Comparison of ENCODE assay signal across 15 cellular contexts in the genomic region with DNA sequence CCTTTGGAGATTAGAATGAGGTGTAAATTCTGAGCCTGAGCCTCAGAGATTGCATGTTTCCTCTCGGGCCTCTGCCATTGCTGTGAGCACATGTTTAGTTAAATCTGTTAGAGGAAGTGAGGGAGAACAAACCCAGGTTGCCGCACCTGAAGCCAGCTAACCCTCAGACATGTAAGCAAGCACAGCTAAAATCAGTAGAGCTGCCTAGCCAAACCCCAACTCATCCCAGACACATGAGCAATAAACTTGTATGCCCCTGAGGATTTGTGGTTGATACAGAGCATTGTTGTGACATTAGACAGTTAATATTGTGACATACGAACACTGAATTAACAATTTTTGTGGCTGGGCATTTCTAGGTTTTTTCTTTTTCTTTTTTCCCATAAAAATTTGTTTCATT. TPM values are rescaled to one million over a fixed set of nuclear protein-coding genes. Genes with fewer than 3 reads are reported as not detected.
DNase-seq lines count a peak whose midpoint lies in the region; ATAC-seq, FAIRE-seq and TF ChIP-seq lines count a peak whose summit lies in the region.
"Had no signal": no experiment of that assay in that cellular context is flagged by ENCODE, and none has a peak within 500 bp of the region (broad histone marks: within the 10 kb centered on the region; RNA-seq: fewer than 3 reads in every experiment).

No MANE protein-coding gene starts in this region.

- no peak overlapping the region for H3K4me3 ChIP-seq in AG10803 (ENCODE audit: low read length)
- H3K4me3 ChIP-seq in cardiac fibroblast (replicated peaks in 1 of 2; ENCODE audit: low read depth in 2 of 2, low read length in 2 of 2) = no peak overlapping the region
- H3K4me3 ChIP-seq in right lobe of liver = no peak overlapping the region
- no peak overlapping the region for H3K4me3 ChIP-seq in dorsolateral prefrontal cortex
- H3K4me3 ChIP-seq: upper lobe of left lung had no signal

- no peak for TF ChIP-seq POLR2A in right lobe of liver (IDR thresholded peaks at IDR 0.05)

- H3K27me3 ChIP-seq in right lobe of liver (no peaks in the 10 kb centered on the region), dorsolateral prefrontal cortex (no peaks in the 10 kb centered on the region)
- H3K27me3 ChIP-seq: upper lobe of left lung had no signal

- WGBS in right lobe of liver (ENCODE audit: insufficient coverage, low coverage, low lambda C conversion rate, missing lambda C conversion rate) = 42% methylated on average over 3 of the region's 3 CpGs

- peak; percentile 23 to 63 (median 52) for ATAC-seq in right lobe of liver
- no peak for ATAC-seq in GM18498 (IDR thresholded peaks at IDR 0.05; ENCODE audit: unreplicated experiment)

- DNase-seq in AG10803 (ENCODE audit: low read depth) (peak; percentile 89), H4 (ENCODE audit: low spot score) (peak; percentile 15), cardiac fibroblast (ENCODE audit: low read depth in 2 of 2) (peak; percentile 48 to 93), right lobe of liver (no peak), SW480 (ENCODE audit: low spot score) (no peak), dorsolateral prefrontal cortex (no peak), frontal cortex (ENCODE audit: low spot score in 2 of 2) (no peak)
- DNase-seq: amygdala, NCI-H1105 treated with DMSO at 0.1 percent for 48 hours, upper lobe of left lung had no signal

- peaks cover 0 to 3% (median 0%) of the 10 kb centered on the region in 4 donors for H3K36me3 ChIP-seq in right lobe of liver

- H3K27ac ChIP-seq in right lobe of liver = peak overlapping the region in 1 of 3 donors; percentile 24
- H3K27ac ChIP-seq in dorsolateral prefrontal cortex = no peak overlapping the region
- H3K27ac ChIP-seq: C4-2B, parathyroid adenoma, upper lobe of left lung had no signal

- TF ChIP-seq CTCF in AG10803 (conservative IDR thresholded peaks at IDR 0.05; ENCODE audit: low read length) (no peak), cardiac fibroblast (IDR thresholded peaks at IDR 0.05; ENCODE audit: low read depth, low read length) (no peak), right lobe of liver (IDR thresholded peaks at IDR 0.05) (no peak), dorsolateral prefrontal cortex (IDR thresholded peaks at IDR 0.05 in 54 of 56, conservative IDR thresholded peaks at IDR 0.05 in 2 of 56; ENCODE audit: low read depth in 1 of 56, partially characterized antibody in 56 of 56) (no peak)

- H3K4me1 ChIP-seq in right lobe of liver = peaks cover 0 to 37% (median 5%) of the 10 kb centered on the region in 4 donors
- H3K4me1 ChIP-seq: parathyroid adenoma had no signal

- no peak for FAIRE-seq in frontal cortex (lab: Jason Lieb, UNC)
- FAIRE-seq: G401.6, keratinocyte had no signal

- no peaks in the 10 kb centered on the region for H3K9me3 ChIP-seq in right lobe of liver
- H3K9me3 ChIP-seq: upper lobe of left lung had no signal

- intact Hi-C loops in right lobe of liver (cut with DNase I) (no loop called here), dorsolateral prefrontal cortex (cut with DNase I) (no loop called here)

RNA-seq across cellular contexts. Expression of a gene that starts 41.9 kb away (rescaled TPM):
- total RNA-seq in H4 (2014; rRNA removed; shearing (Covaris generic)) = 47.3 and 83.3 TPM in 2 replicates
- total RNA-seq in right lobe of liver (10 to 100 TPM; 33.3 to 46.7 (median 42.2) TPM), dorsolateral prefrontal cortex (10 to 100 TPM; 32.8 to 69.9 (median 50.7) TPM), frontal cortex (72.6 TPM)

Comparison
In these comparisons a context has a peak if more than half of its experiments do, and no peak if none do; other contexts are left out.
1. DNase-seq: peak in AG10803 (single experiment), H4 (single experiment) and cardiac fibroblast (2 of 2); none in right lobe of liver (0 of 3), SW480 (single experiment), dorsolateral prefrontal cortex (0 of 10) and frontal cortex (0 of 2).